8 cellular contexts compared by ENCODE assay signal in the genomic region with DNA sequence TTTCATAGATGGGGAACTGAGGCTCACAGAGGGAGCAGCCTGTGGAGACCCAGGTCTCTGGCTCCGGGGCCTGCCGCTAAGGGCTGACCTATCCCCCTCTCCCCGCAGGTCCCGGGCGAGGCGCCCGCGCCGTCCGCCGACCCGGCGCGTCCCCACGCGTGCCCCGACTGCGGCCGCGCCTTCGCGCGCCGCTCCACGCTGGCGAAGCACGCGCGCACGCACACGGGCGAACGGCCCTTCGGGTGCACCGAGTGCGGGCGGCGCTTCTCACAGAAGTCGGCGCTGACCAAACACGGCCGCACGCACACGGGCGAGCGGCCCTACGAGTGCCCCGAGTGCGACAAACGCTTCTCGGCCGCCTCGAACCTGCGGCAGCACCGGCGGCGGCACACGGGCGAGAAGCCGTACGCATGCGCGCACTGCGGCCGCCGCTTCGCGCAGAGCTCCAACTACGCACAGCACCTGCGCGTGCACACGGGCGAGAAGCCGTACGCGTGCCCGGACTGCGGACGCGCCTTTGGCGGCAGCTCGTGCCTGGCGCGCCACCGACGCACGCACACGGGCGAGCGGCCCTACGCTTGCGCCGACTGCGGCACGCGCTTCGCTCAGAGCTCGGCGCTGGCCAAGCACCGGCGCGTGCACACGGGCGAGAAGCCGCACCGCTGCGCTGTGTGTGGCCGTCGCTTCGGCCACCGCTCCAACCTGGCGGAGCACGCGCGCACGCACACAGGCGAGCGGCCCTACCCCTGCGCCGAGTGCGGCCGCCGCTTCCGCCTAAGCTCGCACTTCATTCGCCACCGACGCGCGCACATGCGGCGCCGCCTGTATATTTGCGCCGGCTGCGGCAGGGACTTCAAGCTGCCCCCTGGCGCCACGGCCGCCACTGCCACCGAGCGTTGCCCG. TPM values are rescaled to one million over a fixed set of nuclear protein-coding genes. Genes with fewer than 3 reads are reported as not detected.
DNase-seq lines count a peak whose midpoint lies in the region; ATAC-seq and TF ChIP-seq lines count a peak whose summit lies in the region.

No MANE protein-coding gene starts in this region.

- peak in 1 of 2 donors; percentile 64 for TF ChIP-seq RAD21 in liver (IDR thresholded peaks at IDR 0.05)

- H3K4me3 ChIP-seq in liver (ENCODE audit: low read depth in 1 of 3, low read length in 3 of 3): peak overlapping the region; percentile 6 to 63 (median 56)

- peak overlapping the region; percentile 74 for H3K4me3 Mint-ChIP-seq in dendritic cell treated with granulocyte-macrophage colony-stimulating factor and Interleukin-4, amounts not matched to agents 40 ng/mL and 50 ng/mL, for 4 days

- H3K27ac ChIP-seq in liver (ENCODE audit: low read depth in 1 of 2, low read length in 2 of 2): peak overlapping the region; percentile 65 to 95

- H3K4me1 ChIP-seq in liver (ENCODE audit: control insufficient read depth in 4 of 4, insufficient read depth in 4 of 4, low read length in 3 of 4): peaks cover 3 to 16% (median 5%) of the 10 kb centered on the region in 4 donors

- peaks cover 0 to 6% (median 2%) of the 10 kb centered on the region in 4 donors for H3K36me3 ChIP-seq in liver (ENCODE audit: control insufficient read depth in 4 of 4, insufficient read depth in 3 of 4, low read depth in 1 of 4, low read length in 3 of 4)

- no peaks in the 10 kb centered on the region for H3K27me3 ChIP-seq in liver (ENCODE audit: control insufficient read depth in 4 of 4, insufficient read depth in 4 of 4, low read length in 3 of 4)

- DNase-seq in NCI-H187 (lab: John Stamatoyannopoulos, UW) (peak; percentile 66 to 79), NCI-H187 treated with DMSO at 0.1 percent for 48 hours (lab: John Stamatoyannopoulos, UW) (no peak), NCI-H2171 treated with DMSO at 0.1 percent for 48 hours (lab: John Stamatoyannopoulos, UW) (peak; percentile 89)
- peak; percentile 85 for DNase-seq in activated CD4-positive, alpha-beta T cell treated with anti-CD3 and anti-CD28 coated beads, Interleukin-2, amount 50 U/mL, for 1 hour
- DNase-seq in stimulated activated CD4-positive, alpha-beta T cell treated with anti-CD3 and anti-CD28 coated beads, Interleukin-4, amount 100 ng/mL, for 1 hour: peak; percentile 88

- peak; percentile 19 for TF ChIP-seq CTCF in liver (IDR thresholded peaks at IDR 0.05; ENCODE audit: low read depth, low read length, missing input control)

- H3K27me3 Mint-ChIP-seq in dendritic cell treated with granulocyte-macrophage colony-stimulating factor and Interleukin-4, amounts not matched to agents 40 ng/mL and 50 ng/mL, for 4 days: no peaks in the 10 kb centered on the region

- WGBS in liver: under 1% methylated on average over 142 of the region's 142 CpGs

- intact Hi-C loops in dendritic cell treated with granulocyte-macrophage colony-stimulating factor and Interleukin-4, amounts not matched to agents 40 ng/mL and 50 ng/mL, for 4 days (cut with micrococcal nuclease): loop anchor here (1.0 kb wide), 1 partner anchor 13 kb away; the partner anchor contains the start of gene DCTPP1

- peak; percentile 78 for ATAC-seq in HG02981 (IDR thresholded peaks at IDR 0.05; ENCODE audit: unreplicated experiment)

- no peaks in the 10 kb centered on the region for H3K9me3 ChIP-seq in liver (ENCODE audit: control insufficient read depth in 4 of 4, low read length in 3 of 4)

- H3K9ac ChIP-seq in liver (ENCODE audit: low read depth in 1 of 2, low read length in 2 of 2): no peak overlapping the region

- H3K27ac Mint-ChIP-seq in dendritic cell treated with granulocyte-macrophage colony-stimulating factor and Interleukin-4, amounts not matched to agents 40 ng/mL and 50 ng/mL, for 4 days: peak overlapping the region; percentile 67

- no peaks in the 10 kb centered on the region for H3K9me3 Mint-ChIP-seq in dendritic cell treated with granulocyte-macrophage colony-stimulating factor and Interleukin-4, amounts not matched to agents 40 ng/mL and 50 ng/mL, for 4 days

- H3K36me3 Mint-ChIP-seq in dendritic cell treated with granulocyte-macrophage colony-stimulating factor and Interleukin-4, amounts not matched to agents 40 ng/mL and 50 ng/mL, for 4 days (ENCODE audit: low read depth): peaks cover 34% of the 10 kb centered on the region

- peaks cover 11% of the 10 kb centered on the region for H3K4me1 Mint-ChIP-seq in dendritic cell treated with granulocyte-macrophage colony-stimulating factor and Interleukin-4, amounts not matched to agents 40 ng/mL and 50 ng/mL, for 4 days (ENCODE audit: low read depth)

TF ChIP-seq in liver, 16 proteins besides CTCF, POLR2A, EP300 and RAD21:
- TF ChIP-seq GABPA (IDR thresholded peaks at IDR 0.05 in 1 of 2, conservative IDR thresholded peaks at IDR 0.05 in 1 of 2) (peak in 1 of 2 donors; percentile 43), REST (IDR thresholded peaks at IDR 0.05) (no peak), FOXA1 (IDR thresholded peaks at IDR 0.05) (no peak), EGR1 (IDR thresholded peaks at IDR 0.05; ENCODE audit: low read depth in 2 of 2) (peak in 1 of 2 donors; percentile 51)

RNA-seq across cellular contexts. Expression of gene ZNF771, which starts 10.3 kb away (rescaled TPM):
- 1 to 10 TPM; 2.6 to 8.0 TPM for total RNA-seq in liver
- polyA plus RNA-seq in liver: 1 to 10 TPM; 5.2 to 5.3 TPM

RNA-seq across cellular contexts. Expression of gene DCTPP1, which starts 12.1 kb away (rescaled TPM):
- total RNA-seq in liver: 10 to 100 TPM in 1 of 2 donors, 1 to 10 TPM in 1; 6.0 to 12.0 TPM
- 10 to 100 TPM; 18.1 to 18.8 TPM for polyA plus RNA-seq in liver

RNA-seq across cellular contexts. Expression of gene ZNF48, which starts 22.5 kb away (rescaled TPM):
- 1 to 10 TPM; 3.2 to 4.7 TPM for total RNA-seq in liver
- 1 to 10 TPM; 2.3 to 3.0 TPM for polyA plus RNA-seq in liver

RNA-seq across cellular contexts. Expression of gene SEPHS2, which starts 28.0 kb away (rescaled TPM):
- total RNA-seq in liver: 100 to 1,000 TPM in 1 of 2 donors, 10 to 100 TPM in 1; 50.1 to 122 TPM
- 100 to 1,000 TPM; 143 to 241 TPM for polyA plus RNA-seq in liver

RNA-seq across cellular contexts. Expression of gene SEPTIN1, which starts 35.3 kb away (rescaled TPM):
- 1 to 10 TPM in 1 of 2 donors, under 1 TPM in 1; 0.42 to 1.0 TPM for total RNA-seq in liver
- polyA plus RNA-seq in liver: 1 to 10 TPM; 1.4 to 2.8 TPM
